Comparison of ENCODE assay signal across 8 cellular contexts in the genomic region with DNA sequence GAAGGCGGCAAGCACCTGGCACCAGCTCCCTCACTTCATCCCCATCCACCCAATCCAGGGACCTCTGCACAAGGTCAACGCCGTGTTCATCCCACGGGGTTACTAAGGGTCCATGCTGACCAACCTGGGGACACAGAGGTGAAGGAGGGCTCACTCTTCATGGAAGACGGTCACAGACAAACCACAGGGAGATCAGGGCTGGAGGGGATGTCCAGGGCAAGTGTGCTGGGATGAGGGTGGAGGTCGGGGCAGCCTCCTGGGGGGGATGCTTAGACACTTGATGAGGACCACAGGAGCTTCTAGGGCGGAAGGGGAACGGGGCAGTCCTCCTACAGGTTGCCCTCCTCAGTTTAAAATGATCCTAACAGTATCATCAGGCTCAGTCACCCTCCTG. TPM values are rescaled to one million over a fixed set of nuclear protein-coding genes. Genes with fewer than 3 reads are reported as not detected.
A peak's percentile ranks its signal among the peaks of the same experiment; 100 is the strongest.
DNase-seq lines count a peak whose midpoint lies in the region; ATAC-seq and TF ChIP-seq lines count a peak whose summit lies in the region.

No MANE protein-coding gene starts in this region.

- CTCF ChIA-PET in activated CD8-positive, alpha-beta T cell treated with anti-CD3 and anti-CD28 coated beads, Interleukin-2, amount 10 ng/mL, durations not matched to agents 7 days and 5 days (lab: Charles Lee) = interaction anchor here (1.1 to 3.2 kb wide), 16 partner anchors 8 to 71 kb away, joined by 3 to 72 read pairs (median 5); partner anchors contain the start of gene FAM53B

- H3K27me3 Mint-ChIP-seq in activated T-cell treated with anti-CD3 and anti-CD28 coated beads, Interleukin-2, amount 50 U/mL, for 24 hours = no peaks in the 10 kb centered on the region
- no peaks in the 10 kb centered on the region for H3K27me3 Mint-ChIP-seq in activated CD8-positive, alpha-beta T cell treated with anti-CD3 and anti-CD28 coated beads, Interleukin-2, amount 10 ng/mL, durations not matched to agents 7 days and 5 days (ENCODE audit: low read depth)

- H3K4me1 ChIP-seq in thyroid gland = peaks cover 64 to 96% of the 10 kb centered on the region in 2 donors

- POLR2A ChIA-PET in activated CD8-positive, alpha-beta T cell treated with anti-CD3 and anti-CD28 coated beads, Interleukin-2, amount 10 ng/mL, durations not matched to agents 7 days and 5 days (lab: Charles Lee) = interaction anchor here (0.7 to 3.5 kb wide), 12 partner anchors 9 to 94 kb away, joined by 3 to 25 read pairs (median 5); partner anchors contain the start of gene EEF1AKMT2

- no peaks in the 10 kb centered on the region for H3K9me3 ChIP-seq in thyroid gland

- no peaks in the 10 kb centered on the region for H3K9me3 Mint-ChIP-seq in activated T-cell treated with anti-CD3 and anti-CD28 coated beads, Interleukin-2, amount 50 U/mL, for 24 hours
- no peaks in the 10 kb centered on the region for H3K9me3 Mint-ChIP-seq in activated CD8-positive, alpha-beta T cell treated with anti-CD3 and anti-CD28 coated beads, Interleukin-2, amount 10 ng/mL, durations not matched to agents 7 days and 5 days (ENCODE audit: insufficient read depth)

- no peak overlapping the region for H3K4me3 ChIP-seq in thyroid gland (replicated peaks in 1 of 3)

- DNase-seq in activated T-cell treated with anti-CD3 and anti-CD28 coated beads, Interleukin-2, amount 50 U/mL, for 24 hours = no peak
- DNase-seq in activated T-cell treated with anti-CD3 and anti-CD28 coated beads, Interleukin-2, amount 50 U/mL, for 48 hours = no peak
- DNase-seq in activated CD8-positive, alpha-beta T cell treated with anti-CD3 and anti-CD28 coated beads, Interleukin-2, amount 10 ng/mL, durations not matched to agents 7 days and 5 days = no peak
- no peak for DNase-seq in thyroid gland
- no peak for DNase-seq in stimulated activated CD4-positive, alpha-beta T cell treated with anti-CD3 and anti-CD28 coated beads, Interleukin-1b, Interleukin-23, amount 100 ng/mL, for 48 hours
- DNase-seq in stimulated activated CD4-positive, alpha-beta T cell treated with anti-CD3 and anti-CD28 coated beads, Interleukin-4, amount 100 ng/mL, for 1 hour = no peak

- H3K27me3 ChIP-seq in layer of hippocampus (ENCODE audit: control insufficient read depth, insufficient read depth, low read length) = no peaks in the 10 kb centered on the region
- H3K27me3 ChIP-seq in thyroid gland = no peaks in the 10 kb centered on the region

- H3K4me1 Mint-ChIP-seq in activated T-cell treated with anti-CD3 and anti-CD28 coated beads, Interleukin-2, amount 50 U/mL, for 24 hours (ENCODE audit: low read depth) = peaks cover 95% of the 10 kb centered on the region
- H3K4me1 Mint-ChIP-seq in activated CD8-positive, alpha-beta T cell treated with anti-CD3 and anti-CD28 coated beads, Interleukin-2, amount 10 ng/mL, durations not matched to agents 7 days and 5 days (ENCODE audit: low read depth) = peaks cover 88% of the 10 kb centered on the region

- TF ChIP-seq CTCF in thyroid gland (IDR thresholded peaks at IDR 0.05) = no peak

- no peaks in the 10 kb centered on the region for H3K36me3 ChIP-seq in thyroid gland

- no peak for ATAC-seq in activated CD8-positive, alpha-beta T cell treated with anti-CD3 and anti-CD28 coated beads, Interleukin-2, amount 10 ng/mL, durations not matched to agents 7 days and 5 days
- ATAC-seq in GM18511 (IDR thresholded peaks at IDR 0.05; ENCODE audit: unreplicated experiment) = no peak

- H3K27ac ChIP-seq in layer of hippocampus (ENCODE audit: low read depth, low read length) (peak overlapping the region; percentile 95), thyroid gland (peak overlapping the region; percentile 75 to 92 (median 91))

- H3K4me3 Mint-ChIP-seq in activated T-cell treated with anti-CD3 and anti-CD28 coated beads, Interleukin-2, amount 50 U/mL, for 24 hours = peak overlapping the region; percentile 68
- H3K4me3 Mint-ChIP-seq in activated CD8-positive, alpha-beta T cell treated with anti-CD3 and anti-CD28 coated beads, Interleukin-2, amount 10 ng/mL, durations not matched to agents 7 days and 5 days = peak overlapping the region; percentile 62

- intact Hi-C loops in thyroid gland (cut with DNase I) = loop anchor here (10.0 kb wide), 1 partner anchor 73 kb away; no protein-coding TSS in a partner anchor

- H3K36me3 Mint-ChIP-seq in activated T-cell treated with anti-CD3 and anti-CD28 coated beads, Interleukin-2, amount 50 U/mL, for 24 hours (ENCODE audit: low read depth) = peaks cover 83% of the 10 kb centered on the region
- peaks cover 63% of the 10 kb centered on the region for H3K36me3 Mint-ChIP-seq in activated CD8-positive, alpha-beta T cell treated with anti-CD3 and anti-CD28 coated beads, Interleukin-2, amount 10 ng/mL, durations not matched to agents 7 days and 5 days (ENCODE audit: low read depth)

- peak overlapping the region; percentile 94 for H3K27ac Mint-ChIP-seq in activated T-cell treated with anti-CD3 and anti-CD28 coated beads, Interleukin-2, amount 50 U/mL, for 24 hours
- H3K27ac Mint-ChIP-seq in activated CD8-positive, alpha-beta T cell treated with anti-CD3 and anti-CD28 coated beads, Interleukin-2, amount 10 ng/mL, durations not matched to agents 7 days and 5 days = peak overlapping the region; percentile 92

- 86 to 95% methylated on average over 8 of the region's 8 CpGs for WGBS in thyroid gland, 2 donors

- TF ChIP-seq POLR2A in thyroid gland (IDR thresholded peaks at IDR 0.05) = no peak

RNA-seq across cellular contexts. Expression of gene FAM53B, which starts 46.7 kb away (rescaled TPM):
- total RNA-seq in activated CD8-positive, alpha-beta T cell treated with anti-CD3 and anti-CD28 coated beads, Interleukin-2, amount 10 ng/mL, durations not matched to agents 7 days and 5 days = 10 to 100 TPM; 19.9 to 21.8 TPM
- total RNA-seq in thyroid gland = 10 to 100 TPM; 37.6 to 96.3 (median 80.4) TPM
